24 cellular contexts compared by ENCODE assay signal in the genomic region with DNA sequence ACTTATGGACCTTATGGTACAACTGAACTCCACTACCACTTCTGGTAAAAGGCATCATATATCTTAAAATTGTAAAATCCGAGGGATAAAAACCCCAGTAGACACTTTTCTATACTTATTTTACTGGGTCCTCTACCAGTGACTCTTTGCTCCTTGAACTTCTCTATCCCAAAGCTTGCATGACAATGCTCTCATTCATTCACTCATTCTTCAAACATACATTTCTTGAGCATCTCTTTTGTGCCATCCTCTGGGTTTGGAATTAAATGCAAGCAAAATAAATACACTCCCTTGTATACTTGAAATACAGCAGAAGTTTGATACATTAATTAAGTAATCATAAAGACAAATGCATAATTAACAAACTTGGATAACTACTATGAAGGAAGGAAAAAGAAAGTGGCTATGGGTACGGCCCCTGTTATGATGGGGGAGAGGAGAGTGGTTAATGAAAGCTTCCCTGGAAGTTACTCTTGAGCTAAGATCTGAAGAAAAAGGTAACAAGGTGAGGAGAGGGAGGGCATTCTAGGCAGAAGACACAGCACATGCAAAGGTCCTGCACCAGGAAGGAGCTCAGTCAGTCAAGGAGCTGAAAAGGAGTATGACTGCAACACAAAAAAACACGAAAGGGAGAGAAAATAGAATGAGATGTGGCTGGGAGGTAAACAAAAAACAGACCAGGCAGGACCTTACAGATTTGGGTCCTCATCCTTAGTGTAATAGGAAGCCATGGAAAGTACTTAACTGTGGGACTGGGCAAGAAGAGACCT. TPM values are rescaled to one million over a fixed set of nuclear protein-coding genes. Genes with fewer than 3 reads are reported as not detected.
DNase-seq lines count a peak whose midpoint lies in the region; ATAC-seq and FAIRE-seq lines count a peak whose summit lies in the region.
"Had no signal": no experiment of that assay in that cellular context is flagged by ENCODE, and none has a peak within 500 bp of the region (broad histone marks: within the 10 kb centered on the region; RNA-seq: fewer than 3 reads in every experiment).

No MANE protein-coding gene starts in this region.

- peak overlapping the region; percentile 64 for H3K27ac Mint-ChIP-seq in T-helper 1 cell treated with Interleukin-12 subunit alpha and Interleukin-12 subunit beta and Interleukin-4 antibody, amounts not matched to agents 30 μg/mL and 1 μg/mL, for 36 hours
- peak overlapping the region; percentile 70 to 91 (median 88) for H3K27ac Mint-ChIP-seq in CD4-positive, CD25-positive, alpha-beta regulatory T cell
- peak overlapping the region; percentile 45 for H3K27ac Mint-ChIP-seq in activated CD8-positive, alpha-beta T cell treated with anti-CD3 and anti-CD28 coated beads, Interleukin-2, amount 10 ng/mL, durations not matched to agents 7 days and 5 days
- H3K27ac Mint-ChIP-seq in immature natural killer cell = peak overlapping the region; percentile 3 to 79 (median 44)

- H3K4me3 ChIP-seq in CD4-positive, CD25-positive, alpha-beta regulatory T cell (ENCODE audit: low read depth, low read length) = no peak overlapping the region
- no peak overlapping the region for H3K4me3 ChIP-seq in small intestine (ENCODE audit: low read depth in 1 of 2, low read length in 2 of 2)
- H3K4me3 ChIP-seq: breast epithelium, smooth muscle cell had no signal

- ATAC-seq in CD4-positive, CD25-positive, alpha-beta regulatory T cell (ENCODE audit: low read depth in 2 of 2) = no peak
- ATAC-seq in activated CD8-positive, alpha-beta T cell treated with anti-CD3 and anti-CD28 coated beads, Interleukin-2, amount 10 ng/mL, durations not matched to agents 7 days and 5 days = no peak
- no peak for ATAC-seq in HG03135 (IDR thresholded peaks at IDR 0.05; ENCODE audit: unreplicated experiment)
- no peak for ATAC-seq in activated CD4-positive, CD25-positive, alpha-beta regulatory T cell treated with anti-CD3 and anti-CD28 coated beads, Interleukin-2, amount 50 U/mL, for 24 hours
- ATAC-seq: left ventricle myocardium superior, SK-N-SH treated with all-trans-retinoic acid at 6 μM for 48 hours had no signal

- POLR2A ChIA-PET in activated CD8-positive, alpha-beta T cell treated with anti-CD3 and anti-CD28 coated beads, Interleukin-2, amount 10 ng/mL, durations not matched to agents 7 days and 5 days (lab: Charles Lee) = interaction anchor here (0.6 to 1.5 kb wide), 4 partner anchors 17 to 68 kb away, joined by 3 read pairs; a partner anchor contains a TSS

- peaks cover 44% of the 10 kb centered on the region for H3K4me1 ChIP-seq in CD4-positive, CD25-positive, alpha-beta regulatory T cell (ENCODE audit: control insufficient read depth, insufficient read depth, low read length, poor library complexity, severe bottlenecking)
- H3K4me1 ChIP-seq in small intestine (ENCODE audit: control insufficient read depth in 2 of 2, insufficient read depth in 1 of 2, low read depth in 1 of 2, low read length in 1 of 2) = peaks cover 3 to 5% of the 10 kb centered on the region in 2 donors

- 78 to 89% (median 87%) methylated on average over 3 of the region's 3 CpGs for WGBS in small intestine, 3 donors

- CTCF ChIA-PET in activated CD8-positive, alpha-beta T cell treated with anti-CD3 and anti-CD28 coated beads, Interleukin-2, amount 10 ng/mL, durations not matched to agents 7 days and 5 days (lab: Charles Lee) = interaction anchor here (1.1 to 4.7 kb wide), 4 partner anchors 11 to 101 kb away, joined by 4 to 35 read pairs (median 19); a partner anchor contains a TSS

- no peaks in the 10 kb centered on the region for H3K27me3 Mint-ChIP-seq in T-helper 1 cell treated with Interleukin-12 subunit alpha and Interleukin-12 subunit beta and Interleukin-4 antibody, amounts not matched to agents 30 μg/mL and 1 μg/mL, for 36 hours (ENCODE audit: low read depth)
- H3K27me3 Mint-ChIP-seq in CD4-positive, CD25-positive, alpha-beta regulatory T cell = no peaks in the 10 kb centered on the region
- no peaks in the 10 kb centered on the region for H3K27me3 Mint-ChIP-seq in activated CD8-positive, alpha-beta T cell treated with anti-CD3 and anti-CD28 coated beads, Interleukin-2, amount 10 ng/mL, durations not matched to agents 7 days and 5 days (ENCODE audit: low read depth)
- peaks cover 0 to 2% (median 0%) of the 10 kb centered on the region in 3 donors for H3K27me3 Mint-ChIP-seq in immature natural killer cell (ENCODE audit: low read depth in 3 of 3)

- no peak overlapping the region for H3K27ac ChIP-seq in CD4-positive, CD25-positive, alpha-beta regulatory T cell (ENCODE audit: insufficient read depth, low read length, poor library complexity, severe bottlenecking)
- H3K27ac ChIP-seq in small intestine (ENCODE audit: low read depth in 1 of 2, low read length in 1 of 2) = no peak overlapping the region
- H3K27ac ChIP-seq: RWPE1 had no signal

- peaks cover 69% of the 10 kb centered on the region for H3K4me1 Mint-ChIP-seq in T-helper 1 cell treated with Interleukin-12 subunit alpha and Interleukin-12 subunit beta and Interleukin-4 antibody, amounts not matched to agents 30 μg/mL and 1 μg/mL, for 36 hours (ENCODE audit: low read depth)
- peaks cover 59 to 78% (median 71%) of the 10 kb centered on the region in 4 donors for H3K4me1 Mint-ChIP-seq in CD4-positive, CD25-positive, alpha-beta regulatory T cell
- H3K4me1 Mint-ChIP-seq in activated CD8-positive, alpha-beta T cell treated with anti-CD3 and anti-CD28 coated beads, Interleukin-2, amount 10 ng/mL, durations not matched to agents 7 days and 5 days (ENCODE audit: low read depth) = peaks cover 87% of the 10 kb centered on the region
- peaks cover 63 to 71% of the 10 kb centered on the region in 2 donors for H3K4me1 Mint-ChIP-seq in immature natural killer cell

- H3K4me3 Mint-ChIP-seq in T-helper 1 cell treated with Interleukin-12 subunit alpha and Interleukin-12 subunit beta and Interleukin-4 antibody, amounts not matched to agents 30 μg/mL and 1 μg/mL, for 36 hours = no peak overlapping the region
- H3K4me3 Mint-ChIP-seq in CD4-positive, CD25-positive, alpha-beta regulatory T cell = peak overlapping the region in 1 of 4 donors; percentile 76
- no peak overlapping the region for H3K4me3 Mint-ChIP-seq in activated CD8-positive, alpha-beta T cell treated with anti-CD3 and anti-CD28 coated beads, Interleukin-2, amount 10 ng/mL, durations not matched to agents 7 days and 5 days
- no peak overlapping the region for H3K4me3 Mint-ChIP-seq in immature natural killer cell

- H3K9me3 Mint-ChIP-seq in T-helper 1 cell treated with Interleukin-12 subunit alpha and Interleukin-12 subunit beta and Interleukin-4 antibody, amounts not matched to agents 30 μg/mL and 1 μg/mL, for 36 hours = no peaks in the 10 kb centered on the region
- H3K9me3 Mint-ChIP-seq in CD4-positive, CD25-positive, alpha-beta regulatory T cell = peaks cover 0 to 1% (median 0%) of the 10 kb centered on the region in 7 donors
- no peaks in the 10 kb centered on the region for H3K9me3 Mint-ChIP-seq in activated CD8-positive, alpha-beta T cell treated with anti-CD3 and anti-CD28 coated beads, Interleukin-2, amount 10 ng/mL, durations not matched to agents 7 days and 5 days (ENCODE audit: insufficient read depth)
- H3K9me3 Mint-ChIP-seq in immature natural killer cell = no peaks in the 10 kb centered on the region

- FAIRE-seq in small intestine (lab: Jason Lieb, UNC) = no peak
- FAIRE-seq: endothelial cell of umbilical vein had no signal

- no peaks in the 10 kb centered on the region for H3K9me3 ChIP-seq in CD4-positive, CD25-positive, alpha-beta regulatory T cell (ENCODE audit: control insufficient read depth in 2 of 2, low read length in 2 of 2)
- H3K9me3 ChIP-seq in small intestine (ENCODE audit: control insufficient read depth, low read depth) = no peaks in the 10 kb centered on the region
- H3K9me3 ChIP-seq: breast epithelium had no signal

- no peaks in the 10 kb centered on the region for H3K36me3 ChIP-seq in CD4-positive, CD25-positive, alpha-beta regulatory T cell (ENCODE audit: control insufficient read depth, insufficient read depth, low read length)
- H3K36me3 ChIP-seq in small intestine (ENCODE audit: control insufficient read depth in 2 of 2, insufficient read depth in 2 of 2, low read length in 2 of 2) = no peaks in the 10 kb centered on the region
- H3K36me3 ChIP-seq: breast epithelium had no signal

- H3K36me3 Mint-ChIP-seq in T-helper 1 cell treated with Interleukin-12 subunit alpha and Interleukin-12 subunit beta and Interleukin-4 antibody, amounts not matched to agents 30 μg/mL and 1 μg/mL, for 36 hours (ENCODE audit: low read depth) = peaks cover 16% of the 10 kb centered on the region
- peaks cover 21% of the 10 kb centered on the region for H3K36me3 Mint-ChIP-seq in CD4-positive, CD25-positive, alpha-beta regulatory T cell
- H3K36me3 Mint-ChIP-seq in activated CD8-positive, alpha-beta T cell treated with anti-CD3 and anti-CD28 coated beads, Interleukin-2, amount 10 ng/mL, durations not matched to agents 7 days and 5 days (ENCODE audit: low read depth) = peaks cover 46% of the 10 kb centered on the region
- peaks cover 3 to 19% (median 6%) of the 10 kb centered on the region in 3 donors for H3K36me3 Mint-ChIP-seq in immature natural killer cell

- DNase-seq in T-helper 1 cell = no peak
- no peak for DNase-seq in CD4-positive, CD25-positive, alpha-beta regulatory T cell
- peak; percentile 19 for DNase-seq in activated CD8-positive, alpha-beta T cell treated with anti-CD3 and anti-CD28 coated beads, Interleukin-2, amount 10 ng/mL, durations not matched to agents 7 days and 5 days
- no peak for DNase-seq in immature natural killer cell
- DNase-seq in small intestine = no peak
- DNase-seq: activated CD4-positive, CD25-positive, alpha-beta regulatory T cell treated with anti-CD3 and anti-CD28 coated beads, Interleukin-2, amount 50 U/mL, for 72 hours; cortex of kidney; DMS 273 treated with DMSO at 0.1 percent for 48 hours; left ventricle myocardium superior; NCI-H1417; NCI-H2171; NCI-H524 treated with DMSO at 0.1 percent for 48 hours; stimulated activated CD4-positive, alpha-beta T cell treated with anti-CD3 and anti-CD28 coated beads, Interleukin-4, amount 100 ng/mL, for 1 hour had no signal

- no peaks in the 10 kb centered on the region for H3K27me3 ChIP-seq in CD4-positive, CD25-positive, alpha-beta regulatory T cell (ENCODE audit: control insufficient read depth, insufficient read depth, low read length)
- no peaks in the 10 kb centered on the region for H3K27me3 ChIP-seq in small intestine (ENCODE audit: control insufficient read depth in 2 of 2, insufficient read depth in 2 of 2, low read length in 2 of 2)
- H3K27me3 ChIP-seq: breast epithelium had no signal

RNA-seq across cellular contexts. Expression of a gene that starts 8.0 kb away (rescaled TPM):
- 16.1 TPM for total RNA-seq in CD4-positive, CD25-positive, alpha-beta regulatory T cell
- polyA plus RNA-seq in CD4-positive, CD25-positive, alpha-beta regulatory T cell = 10 to 100 TPM in 1 of 4 donors, 1 to 10 TPM in 3; 4.5 to 12.2 (median 6.3) TPM
- 10 to 100 TPM; 19.6 to 20.0 TPM for total RNA-seq in activated CD8-positive, alpha-beta T cell treated with anti-CD3 and anti-CD28 coated beads, Interleukin-2, amount 10 ng/mL, durations not matched to agents 7 days and 5 days
- polyA plus RNA-seq in immature natural killer cell = 1 to 10 TPM; 4.2 to 5.2 (median 4.8) TPM
- 1 to 10 TPM; 3.0 to 4.0 (median 3.9) TPM for polyA plus RNA-seq in small intestine
- total RNA-seq: G401 had no signal

RNA-seq across cellular contexts. Expression of a gene that starts 19.4 kb away (rescaled TPM):
- 71.5 TPM for total RNA-seq in CD4-positive, CD25-positive, alpha-beta regulatory T cell
- 100 to 1,000 TPM; 169 to 200 (median 174) TPM for polyA plus RNA-seq in CD4-positive, CD25-positive, alpha-beta regulatory T cell
- 100 to 1,000 TPM; 140 to 144 TPM for total RNA-seq in activated CD8-positive, alpha-beta T cell treated with anti-CD3 and anti-CD28 coated beads, Interleukin-2, amount 10 ng/mL, durations not matched to agents 7 days and 5 days
- polyA plus RNA-seq in immature natural killer cell (10 to 100 TPM; 16.8 to 37.7 (median 26.3) TPM), small intestine (10 to 100 TPM in 1 of 3 donors, 1 to 10 TPM in 2; 4.2 to 21.6 (median 5.0) TPM)
- total RNA-seq: A172, fibroblast of villous mesenchyme, G401, smooth muscle cell had no signal
- polyA plus RNA-seq: smooth muscle cell had no signal

RNA-seq across cellular contexts. Expression of a gene that starts 19.9 kb away (rescaled TPM):
- 1.0 TPM for total RNA-seq in CD4-positive, CD25-positive, alpha-beta regulatory T cell
- polyA plus RNA-seq in CD4-positive, CD25-positive, alpha-beta regulatory T cell = under 1 TPM in 1 of 4 donors, not detected in 3; 0.37 TPM
- 10 to 100 TPM; 11.7 to 12.2 TPM for total RNA-seq in activated CD8-positive, alpha-beta T cell treated with anti-CD3 and anti-CD28 coated beads, Interleukin-2, amount 10 ng/mL, durations not matched to agents 7 days and 5 days
- polyA plus RNA-seq in immature natural killer cell (1 to 10 TPM in 1 of 3 donors, under 1 TPM in 2; 0.17 to 1.5 (median 0.49) TPM), small intestine (10 to 100 TPM in 1 of 3 donors, 1 to 10 TPM in 2; 1.6 to 27.5 (median 3.1) TPM)
- total RNA-seq: A172, fibroblast of villous mesenchyme, G401 had no signal

Comparison
In these comparisons a context has a peak if more than half of its experiments do, and no peak if none do; other contexts are left out.
1. RNA of a gene that starts 19.4 kb away (polyA plus RNA-seq): 169 to 200 TPM in CD4-positive, CD25-positive, alpha-beta regulatory T cell; 16.8 to 37.7 TPM in immature natural killer cell and 4.2 to 21.6 TPM in small intestine; every median in the first group is over 4 times any median in the second.
2. Peak in every context shown above with its lines, with median percentiles within 50 percentile points of each other: H3K27ac Mint-ChIP-seq.